In the genomic region with DNA sequence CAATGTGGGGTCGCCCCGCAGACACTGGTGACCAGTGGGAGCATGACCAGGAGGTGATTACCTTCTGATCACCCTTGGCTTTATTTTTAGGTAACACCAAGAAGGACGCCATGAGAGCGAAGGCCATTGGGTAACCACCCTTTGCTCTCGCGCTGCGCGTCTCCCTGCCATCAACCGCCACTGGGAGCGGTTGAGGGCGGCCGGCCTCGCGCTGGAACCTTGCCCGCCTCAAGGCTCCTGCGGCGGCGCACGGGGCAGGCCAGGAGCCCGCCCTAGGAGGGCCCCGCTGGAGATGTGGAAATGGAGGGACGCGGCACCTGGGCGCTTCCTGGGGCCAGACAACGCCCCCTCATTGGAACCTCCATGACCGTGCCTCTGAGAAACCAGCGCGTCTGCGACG, we compare ENCODE assay signal across 1 cellular context. TPM values are rescaled to one million over a fixed set of nuclear protein-coding genes. Genes with fewer than 3 reads are reported as not detected.
"Had no signal": no experiment of that assay in that cellular context is flagged by ENCODE, and none has a peak within 500 bp of the region (broad histone marks: within the 10 kb centered on the region; RNA-seq: fewer than 3 reads in every experiment).

No MANE protein-coding gene starts in this region.

RNA-seq across cellular contexts. Expression of gene NUTM2A, which starts 2.5 kb away (rescaled TPM):
- total RNA-seq: RPMI7951 had no signal
